In genomic region chr17:50696365-50696879, GRCh38 we compare ENCODE assay signal across 13 cellular contexts.
"Had no signal": no experiment of that assay in that cellular context is flagged by ENCODE, and none has a peak within 500 bp of the region (broad histone marks: within the 10 kb centered on the region; RNA-seq: fewer than 3 reads in every experiment).

No MANE protein-coding gene starts in this region.

- H3K27ac ChIP-seq: heart left ventricle, left lung, skin epidermis, tibial nerve had no signal

- DNase-seq: activated CD4-positive, alpha-beta memory T cell treated with anti-CD3 and anti-CD28 coated beads for 36 hours; activated CD4-positive, alpha-beta T cell treated with anti-CD3 and anti-CD28 coated beads for 1 hour; activated effector memory CD4-positive, alpha-beta T cell treated with Interleukin-2 at 50 U/mL for 16 hours; cortex of kidney; effector CD8-positive, alpha-beta T cell; heart left ventricle; left lung; retina; stimulated activated CD4-positive, alpha-beta T cell treated with anti-CD3 and anti-CD28 coated beads, Interleukin-4, amount 100 ng/mL, for 4 hours had no signal

- ATAC-seq: left lung had no signal

- H3K4me3 ChIP-seq: heart left ventricle, left lung, skin epidermis, tibial nerve had no signal

- H3K9me3 ChIP-seq: heart left ventricle, left lung, tibial nerve had no signal

- H3K27me3 Mint-ChIP-seq: activated CD4-positive, alpha-beta memory T cell treated with anti-CD3 and anti-CD28 coated beads for 36 hours; brain; central memory CD8-positive, alpha-beta T cell had no signal

- H3K4me3 Mint-ChIP-seq: activated CD4-positive, alpha-beta memory T cell treated with anti-CD3 and anti-CD28 coated beads for 36 hours; brain; central memory CD8-positive, alpha-beta T cell had no signal

- H3K9me3 Mint-ChIP-seq: activated CD4-positive, alpha-beta memory T cell treated with anti-CD3 and anti-CD28 coated beads for 36 hours; brain; central memory CD8-positive, alpha-beta T cell had no signal

- H3K27me3 ChIP-seq: heart left ventricle, left lung, tibial nerve had no signal
